Comparison of ENCODE assay signal across 8 cellular contexts in genomic region chr2:32277674-32278475, GRCh38. TPM values are rescaled to one million over a fixed set of nuclear protein-coding genes. Genes with fewer than 3 reads are reported as not detected.
A peak's percentile ranks its signal among the peaks of the same experiment; 100 is the strongest.
DNase-seq lines count a peak whose midpoint lies in the region; ATAC-seq and TF ChIP-seq lines count a peak whose summit lies in the region.

Gene YIPF4, plus strand, starts transcription at chr2:32277904. Its CDS starts 252 bp downstream, at chr2:32278156.

- no peak for TF ChIP-seq CTCF in left lung (IDR thresholded peaks at IDR 0.05)

- peaks cover 23 to 39% (median 28%) of the 10 kb centered on the region in 11 experiments for H3K36me3 ChIP-seq in BLaER1 treated with 17β-estradiol and CSF1 and Interleukin-3, amounts not matched to agents 10 nM and 100 nM
- H3K36me3 ChIP-seq in left lung, result peaks cover 0 to 13% of the 10 kb centered on the region in 2 donors

- H3K4me1 ChIP-seq in BLaER1 treated with 17β-estradiol and CSF1 and Interleukin-3, amounts not matched to agents 10 nM and 100 nM, result peaks cover 10 to 37% (median 18%) of the 10 kb centered on the region in 10 experiments; a peak in 18 of 20 replicates
- H3K4me1 ChIP-seq in left lung, result peaks cover 3 to 38% of the 10 kb centered on the region in 2 donors

- H3K9ac ChIP-seq in BLaER1 treated with 17β-estradiol and CSF1 and Interleukin-3, amounts not matched to agents 10 nM and 100 nM, result peak within 1 kb of the TSS; percentile 90 to 98 (median 97)

- H3K4me2 ChIP-seq in BLaER1 treated with 17β-estradiol and CSF1 and Interleukin-3, amounts not matched to agents 10 nM and 100 nM, result peak within 1 kb of the TSS; percentile 75 to 95 (median 86)

- H3K27me3 ChIP-seq in BLaER1 treated with 17β-estradiol and CSF1 and Interleukin-3, amounts not matched to agents 10 nM and 100 nM, result no peaks in the 10 kb centered on the region
- H3K27me3 ChIP-seq in left lung, result no peaks in the 10 kb centered on the region

- H4K20me1 ChIP-seq in BLaER1 treated with 17β-estradiol and CSF1 and Interleukin-3, amounts not matched to agents 10 nM and 100 nM, result peaks cover 0 to 17% (median 10%) of the 10 kb centered on the region in 11 experiments; a peak in 11 of 22 replicates

- intact Hi-C loops in left lung (cut with DNase I), result no loop called here

- DNase-seq in NCI-H748 (lab: John Stamatoyannopoulos, UW; ENCODE audit: unreplicated experiment) (peak; percentile 81), dermis blood vessel endothelial cell (peak; percentile 95), left lung (peak; percentile 83 to 86)
- DNase-seq in activated CD4-positive, alpha-beta T cell treated with anti-CD3 and anti-CD28 coated beads, Interleukin-2, amount 50 U/mL, for 1 hour, result peak; percentile 88
- DNase-seq in stimulated activated CD4-positive, alpha-beta T cell treated with anti-CD3 and anti-CD28 coated beads, Interleukin-2, amount 100 ng/mL, for 48 hours, result peak; percentile 81 to 85

- peak within 1 kb of the TSS; percentile 89 to 97 (median 95) for H3K27ac ChIP-seq in BLaER1 treated with 17β-estradiol and CSF1 and Interleukin-3, amounts not matched to agents 10 nM and 100 nM
- peak within 1 kb of the TSS; percentile 79 to 91 for H3K27ac ChIP-seq in left lung

- peak; percentile 98 for ATAC-seq in GM19351 (IDR thresholded peaks at IDR 0.05; ENCODE audit: unreplicated experiment)
- ATAC-seq in HG03521 (IDR thresholded peaks at IDR 0.05; ENCODE audit: unreplicated experiment), result peak; percentile 98
- ATAC-seq in left lung, result peak; percentile 100

- H3K4me3 ChIP-seq in BLaER1 treated with 17β-estradiol and CSF1 and Interleukin-3, amounts not matched to agents 10 nM and 100 nM, result peak within 1 kb of the TSS; percentile 74 to 98 (median 90)
- H3K4me3 ChIP-seq in left lung, result peak within 1 kb of the TSS; percentile 99 to 100

- no peaks in the 10 kb centered on the region for H3K9me3 ChIP-seq in BLaER1 treated with 17β-estradiol and CSF1 and Interleukin-3, amounts not matched to agents 10 nM and 100 nM (replicated peaks in 1 of 11)
- H3K9me3 ChIP-seq in left lung, result no peaks in the 10 kb centered on the region

RNA-seq across cellular contexts. Expression of gene YIPF4, which starts in this region (rescaled TPM):
- total RNA-seq in dermis blood vessel endothelial cell, result 26.4 and 34.5 TPM in 2 replicates
- 10 to 100 TPM; 50.5 to 61.5 TPM for total RNA-seq in left lung

Comparison
In these comparisons a context has a peak if more than half of its experiments do, and no peak if none do; other contexts are left out.
1. Peak in every context shown above with its lines: DNase-seq, ATAC-seq, H3K4me3 ChIP-seq and H3K27ac ChIP-seq.